12 cellular contexts compared by ENCODE assay signal in the genomic region with DNA sequence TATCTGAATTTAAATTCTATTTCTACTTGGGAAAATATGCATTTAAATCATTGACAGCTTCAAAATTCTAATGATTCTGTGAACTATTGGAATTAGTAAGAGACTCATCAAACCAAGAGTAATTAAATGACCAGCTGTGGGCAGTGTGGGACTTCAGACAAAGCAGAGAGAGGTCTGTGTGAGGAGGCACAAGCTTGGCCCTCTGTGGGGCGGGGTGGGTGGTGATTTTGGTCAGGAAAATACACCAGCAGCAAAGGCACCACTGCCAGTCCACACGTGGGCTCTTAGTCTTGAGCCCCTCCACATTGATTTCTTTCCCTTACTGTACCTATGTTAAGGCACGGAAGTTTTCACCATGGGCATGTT. TPM values are rescaled to one million over a fixed set of nuclear protein-coding genes. Genes with fewer than 3 reads are reported as not detected.
DNase-seq lines count a peak whose midpoint lies in the region; ATAC-seq and TF ChIP-seq lines count a peak whose summit lies in the region.
"Had no signal": no experiment of that assay in that cellular context is flagged by ENCODE, and none has a peak within 500 bp of the region (broad histone marks: within the 10 kb centered on the region; RNA-seq: fewer than 3 reads in every experiment).

No MANE protein-coding gene starts in this region.

- peaks cover 65% of the 10 kb centered on the region for H3K4me1 Mint-ChIP-seq in GM23338

- ATAC-seq in GM23338 (no peak), gastrocnemius medialis (no peak), HG02870 (IDR thresholded peaks at IDR 0.05; ENCODE audit: unreplicated experiment) (no peak), upper lobe of left lung (ENCODE audit: low FRiP score in 2 of 2) (no peak), GM18502 (IDR thresholded peaks at IDR 0.05; ENCODE audit: poor library complexity, unreplicated experiment) (no peak), left ventricle myocardium superior (no peak)

- H3K9me3 ChIP-seq in OCI-LY7 (ENCODE audit: low read length) = no peaks in the 10 kb centered on the region
- H3K9me3 ChIP-seq in gastrocnemius medialis = no peaks in the 10 kb centered on the region
- H3K9me3 ChIP-seq in upper lobe of left lung = no peaks in the 10 kb centered on the region
- H3K9me3 ChIP-seq: transverse colon had no signal

- H3K79me2 ChIP-seq in GM23338 (replicated peaks; ENCODE audit: insufficient read depth) (no peaks in the 10 kb centered on the region), OCI-LY7 (ENCODE audit: insufficient read depth, low read depth, low read length) (no peaks in the 10 kb centered on the region)

- H2AFZ ChIP-seq in GM23338 (no peak overlapping the region), OCI-LY7 (ENCODE audit: low read length) (no peak overlapping the region)

- TF ChIP-seq EP300 in upper lobe of left lung (IDR thresholded peaks at IDR 0.05) = no peak

- peaks cover 14% of the 10 kb centered on the region for H3K27me3 Mint-ChIP-seq in GM23338 (ENCODE audit: insufficient read depth, low read depth, poor library complexity)

- H4K20me1 ChIP-seq in GM23338 (replicated peaks; ENCODE audit: insufficient read depth) = no peaks in the 10 kb centered on the region
- H4K20me1 ChIP-seq in OCI-LY7 (ENCODE audit: insufficient read depth, low read length) = no peaks in the 10 kb centered on the region

- TF ChIP-seq CTCF in GM23338 (conservative IDR thresholded peaks at IDR 0.05; ENCODE audit: low read depth in 2 of 2) (peak in 1 of 2 experiments; percentile 49; a peak in 2 of 4 replicates), OCI-LY7 (conservative IDR thresholded peaks at IDR 0.05; ENCODE audit: low read length) (0 out of 2 replicates have a peak, but pooled peaks have one; percentile 11), epithelial cell of proximal tubule (conservative IDR thresholded peaks at IDR 0.05; ENCODE audit: low read depth, low read length) (peak; percentile 11), gastrocnemius medialis (IDR thresholded peaks at IDR 0.05 in 4 of 5, conservative IDR thresholded peaks at IDR 0.05 in 1 of 5) (no peak), upper lobe of left lung (IDR thresholded peaks at IDR 0.05) (no peak)

- intact Hi-C loops in OCI-LY7 (cut with micrococcal nuclease; ENCODE audit: unreplicated experiment) (no loop called here), gastrocnemius medialis (cut with DNase I; ENCODE audit: low total_unique reads) (no loop called here), left ventricle myocardium superior (cut with micrococcal nuclease) (no loop called here)

- H3K4me3 Mint-ChIP-seq in GM23338 = no peak overlapping the region; the same call in 2 of the 3 replicates
- H3K4me3 Mint-ChIP-seq: activated CD4-positive, alpha-beta T cell treated with anti-CD3 and anti-CD28 coated beads, Interleukin-2, amount 10 ng/mL, durations not matched to agents 24 days and 14 days; activated naive CD4-positive, alpha-beta T cell treated with anti-CD3 and anti-CD28 coated beads, Interleukin-2, amount 10 ng/mL, durations not matched to agents 7 days and 5 days had no signal

- TF ChIP-seq POLR2A in gastrocnemius medialis (IDR thresholded peaks at IDR 0.05) (no peak), upper lobe of left lung (IDR thresholded peaks at IDR 0.05) (no peak)

- no peaks in the 10 kb centered on the region for H3K36me3 ChIP-seq in GM23338 (ENCODE audit: insufficient read depth)
- no peaks in the 10 kb centered on the region for H3K36me3 ChIP-seq in OCI-LY7 (ENCODE audit: insufficient read depth, low read length)
- H3K36me3 ChIP-seq in gastrocnemius medialis = no peaks in the 10 kb centered on the region
- no peaks in the 10 kb centered on the region for H3K36me3 ChIP-seq in upper lobe of left lung
- H3K36me3 ChIP-seq: transverse colon had no signal

- H3K27ac ChIP-seq in GM23338 (ENCODE audit: low read depth) (peak overlapping the region; percentile 92; the same call in 1 of the 2 replicates), OCI-LY7 (ENCODE audit: low read depth, low read length, poor library complexity, severe bottlenecking) (no peak overlapping the region), gastrocnemius medialis (peak overlapping the region; percentile 84 to 97 (median 90)), upper lobe of left lung (no peak overlapping the region)
- H3K27ac ChIP-seq: transverse colon had no signal

- no peaks in the 10 kb centered on the region; the same call in 1 of the 2 replicates for H3K9me2 ChIP-seq in GM23338 (ENCODE audit: insufficient read depth)
- no peaks in the 10 kb centered on the region for H3K9me2 ChIP-seq in OCI-LY7 (ENCODE audit: insufficient read depth, low read length)

- CTCF ChIA-PET in OCI-LY7 (lab: Charles Lee; ENCODE audit: unreplicated experiment) = no interaction called here

- H3K4me2 ChIP-seq in GM23338 (peak overlapping the region; percentile 46), OCI-LY7 (ENCODE audit: low read length) (no peak overlapping the region)

- no peaks in the 10 kb centered on the region for H3K36me3 Mint-ChIP-seq in GM23338 (ENCODE audit: low read depth)
- H3K36me3 Mint-ChIP-seq: activated naive CD4-positive, alpha-beta T cell treated with anti-CD3 and anti-CD28 coated beads, Interleukin-2, amount 10 ng/mL, durations not matched to agents 7 days and 5 days had no signal

- DNase-seq in GM23338 (ENCODE audit: low spot score) (no peak), OCI-LY7 (ENCODE audit: low spot score) (no peak), epithelial cell of proximal tubule (ENCODE audit: low read depth) (no peak), gastrocnemius medialis (no peak), upper lobe of left lung (no peak), left ventricle myocardium superior (no peak)
- DNase-seq: activated CD4-positive, alpha-beta T cell treated with anti-CD3 and anti-CD28 coated beads, Interleukin-2, amount 10 ng/mL, durations not matched to agents 24 days and 14 days; activated naive CD4-positive, alpha-beta T cell treated with anti-CD3 and anti-CD28 coated beads, Interleukin-2, amount 10 ng/mL, durations not matched to agents 7 days and 5 days; Kasumi-1; transverse colon had no signal

- WGBS in upper lobe of left lung, 2 donors = 79 to 82% methylated on average over 3 of the region's 3 CpGs

- peaks cover 4% of the 10 kb centered on the region; the same call in 1 of the 2 replicates for H3F3A ChIP-seq in GM23338 (replicated peaks; ENCODE audit: low read depth)

- H3K4me3 ChIP-seq in GM23338 = no peak overlapping the region
- no peak overlapping the region for H3K4me3 ChIP-seq in OCI-LY7 (ENCODE audit: low read depth, low read length, poor library complexity, severe bottlenecking)
- H3K4me3 ChIP-seq in epithelial cell of proximal tubule (ENCODE audit: low read depth, low read length) = no peak overlapping the region
- no peak overlapping the region for H3K4me3 ChIP-seq in gastrocnemius medialis
- no peak overlapping the region for H3K4me3 ChIP-seq in upper lobe of left lung
- H3K4me3 ChIP-seq: transverse colon had no signal

- H3K4me1 ChIP-seq in GM23338 (ENCODE audit: insufficient read depth) = peaks cover 51% of the 10 kb centered on the region
- no peaks in the 10 kb centered on the region for H3K4me1 ChIP-seq in OCI-LY7 (ENCODE audit: insufficient read depth, low read length, poor library complexity, severe bottlenecking)
- H3K4me1 ChIP-seq in gastrocnemius medialis = peaks cover 22 to 38% of the 10 kb centered on the region in 2 donors
- H3K4me1 ChIP-seq in upper lobe of left lung = peaks cover 14 to 28% (median 21%) of the 10 kb centered on the region in 4 donors

- no TSS peak for BruUV-seq in OCI-LY7 (replicated peaks; lab: Mats Ljungman, UMichigan)

- no peaks in the 10 kb centered on the region for H3K27me3 ChIP-seq in GM23338 (ENCODE audit: insufficient read depth)
- H3K27me3 ChIP-seq in gastrocnemius medialis = no peaks in the 10 kb centered on the region
- H3K27me3 ChIP-seq in upper lobe of left lung = no peaks in the 10 kb centered on the region
- H3K27me3 ChIP-seq: transverse colon had no signal

- no peaks in the 10 kb centered on the region for H3K9me3 Mint-ChIP-seq in GM23338
- H3K9me3 Mint-ChIP-seq: activated CD4-positive, alpha-beta T cell treated with anti-CD3 and anti-CD28 coated beads, Interleukin-2, amount 10 ng/mL, durations not matched to agents 24 days and 14 days; activated naive CD4-positive, alpha-beta T cell treated with anti-CD3 and anti-CD28 coated beads, Interleukin-2, amount 10 ng/mL, durations not matched to agents 7 days and 5 days had no signal

- in situ Hi-C loops in gastrocnemius medialis (cut with MboI; ENCODE audit: low sequenced_read_pairs in 4 of 4) = loop anchor here in 2 of 4 donors (5.0 to 25.0 kb wide), 2 partner anchors 494 to 499 kb away; a partner anchor contains a TSS

- peak overlapping the region; percentile 85; the same call in 1 of the 2 replicates for H3K27ac Mint-ChIP-seq in GM23338
- H3K27ac Mint-ChIP-seq: activated CD4-positive, alpha-beta T cell treated with anti-CD3 and anti-CD28 coated beads, Interleukin-2, amount 10 ng/mL, durations not matched to agents 24 days and 14 days; activated naive CD4-positive, alpha-beta T cell treated with anti-CD3 and anti-CD28 coated beads, Interleukin-2, amount 10 ng/mL, durations not matched to agents 7 days and 5 days had no signal

- POLR2A ChIA-PET in OCI-LY7 (lab: Charles Lee) = no interaction called here

TF ChIP-seq in GM23338, 12 proteins besides CTCF, POLR2A, EP300 and RAD21 (continues in another document):
- TF ChIP-seq ZNF114 (CRISPR knock-in tag; IDR thresholded peaks at IDR 0.05) (no peak), NANOG (IDR thresholded peaks at IDR 0.05; ENCODE audit: borderline replicate concordance) (no peak), EZH2 (IDR thresholded peaks at IDR 0.05; ENCODE audit: low read depth, unreplicated experiment) (no peak), STAT1 (IDR thresholded peaks at IDR 0.05; ENCODE audit: unreplicated experiment) (no peak), ZNF331 (CRISPR knock-in tag; IDR thresholded peaks at IDR 0.05; ENCODE audit: low read depth) (no peak), CREB1 (CRISPR knock-in tag; IDR thresholded peaks at IDR 0.05; ENCODE audit: low read depth) (no peak)

RNA-seq across cellular contexts. Expression of a gene that starts 39.2 kb away (rescaled TPM):
- 25.9 and 37.5 TPM in 2 replicates for total RNA-seq in GM23338 (2014; rRNA removed; shearing (Covaris generic))
- 49.4 and 50.8 TPM in 2 replicates for polyA plus RNA-seq in GM23338 (2016; fragmentation: Nextera tagmentation; extraction: Ambion mirVana)
- 20.0 and 27.9 TPM in 2 replicates for total RNA-seq in OCI-LY7 (2014; rRNA removed; shearing (Covaris generic))
- total RNA-seq in OCI-LY7 (2022) (17.5 and 22.8 TPM in 2 replicates), epithelial cell of proximal tubule (28.1 and 39.3 TPM in 2 replicates), gastrocnemius medialis (10 to 100 TPM; 21.1 to 48.1 (median 29.2) TPM), upper lobe of left lung (10 to 100 TPM; 16.8 to 68.6 (median 42.4) TPM), left ventricle myocardium superior (121 TPM)

Comparison
In these comparisons a context has a peak if more than half of its experiments do, and no peak if none do; other contexts are left out.
1. H3K27ac ChIP-seq: peak in GM23338 (single experiment) and gastrocnemius medialis (4 of 4); none in OCI-LY7 (single experiment) and upper lobe of left lung (0 of 4).
2. CTCF ChIP-seq: peak in OCI-LY7 (single experiment) and epithelial cell of proximal tubule (single experiment); none in gastrocnemius medialis (0 of 5) and upper lobe of left lung (0 of 6).